Comparison of ENCODE assay signal across 30 cellular contexts in genomic region chr16:68383858-68384257, GRCh38.
DNase-seq lines count a peak whose midpoint lies in the region; ATAC-seq and TF ChIP-seq lines count a peak whose summit lies in the region.
"Had no signal": no experiment of that assay in that cellular context is flagged by ENCODE, and none has a peak within 500 bp of the region (broad histone marks: within the 10 kb centered on the region; RNA-seq: fewer than 3 reads in every experiment).

No MANE protein-coding gene starts in this region.

- H3K79me2 ChIP-seq in DND-41 (ENCODE audit: insufficient read depth, low read length) (peaks cover 36% of the 10 kb centered on the region), parathyroid adenoma (no peaks in the 10 kb centered on the region)

- ATAC-seq in DND-41 (ENCODE audit: insufficient read depth, low read depth) (no peak), T-helper 17 cell (no peak), lower lobe of right lung (no peak), esophagus mucosa (no peak)
- ATAC-seq: A549; left lung; naive thymus-derived CD4-positive, alpha-beta T cell; Panc1 had no signal

- TF ChIP-seq CTCF in DND-41 (IDR thresholded peaks at IDR 0.05; ENCODE audit: borderline replicate concordance, extremely low read depth, low read length, poor library complexity, severe bottlenecking) (no peak), lower lobe of right lung (IDR thresholded peaks at IDR 0.05) (no peak), parathyroid adenoma (IDR thresholded peaks at IDR 0.05) (no peak), WERI-Rb-1 (IDR thresholded peaks at IDR 0.05; ENCODE audit: low read depth, low read length) (no peak), uterus (IDR thresholded peaks at IDR 0.05) (no peak)

- H2AFZ ChIP-seq in DND-41 (ENCODE audit: low read depth, low read length) (no peak overlapping the region), parathyroid adenoma (peak overlapping the region; percentile 17)

- CTCF ChIA-PET in activated naive CD4-positive, alpha-beta T cell treated with anti-CD3 and anti-CD28 coated beads for 36 hours (lab: Charles Lee), result interaction anchor here (0.5 to 1.2 kb wide), 6 partner anchors 13 to 664 kb away, joined by 3 to 5 read pairs (median 4); no protein-coding TSS in a partner anchor

- peaks cover 20% of the 10 kb centered on the region for H3K4me1 Mint-ChIP-seq in T-helper 17 cell
- peaks cover 11% of the 10 kb centered on the region for H3K4me1 Mint-ChIP-seq in activated naive CD4-positive, alpha-beta T cell treated with anti-CD3 and anti-CD28 coated beads for 36 hours (ENCODE audit: low read depth)

- H3K27me3 ChIP-seq in DND-41 (ENCODE audit: insufficient read depth, low read length, poor library complexity) (no peaks in the 10 kb centered on the region), lower lobe of right lung (ENCODE audit: low read depth) (no peaks in the 10 kb centered on the region), parathyroid adenoma (ENCODE audit: control insufficient read depth, insufficient read depth, low read length) (no peaks in the 10 kb centered on the region), WERI-Rb-1 (ENCODE audit: insufficient read depth, low read depth, severe bottlenecking) (no peaks in the 10 kb centered on the region), uterus (no peaks in the 10 kb centered on the region)
- H3K27me3 ChIP-seq: left lung, stomach, thyroid gland had no signal

- intact Hi-C loops in lower lobe of right lung (cut with DNase I) (no loop called here), uterus (cut with DNase I; ENCODE audit: low total_unique reads) (no loop called here)
- intact Hi-C loops in activated naive CD4-positive, alpha-beta T cell treated with anti-CD3 and anti-CD28 coated beads for 36 hours (cut with micrococcal nuclease), result no loop called here

- H3K36me3 Mint-ChIP-seq in T-helper 17 cell (ENCODE audit: low read depth), result no peaks in the 10 kb centered on the region
- no peaks in the 10 kb centered on the region for H3K36me3 Mint-ChIP-seq in activated naive CD4-positive, alpha-beta T cell treated with anti-CD3 and anti-CD28 coated beads for 36 hours (ENCODE audit: low read depth)
- H3K36me3 Mint-ChIP-seq: activated naive CD8-positive, alpha-beta T cell treated with anti-CD3 and anti-CD28 coated beads, Interleukin-2, amount 10 ng/mL, durations not matched to agents 7 days and 5 days; naive thymus-derived CD4-positive, alpha-beta T cell had no signal

- no peak overlapping the region for H3K4me2 ChIP-seq in DND-41 (ENCODE audit: insufficient read depth, low read length)
- no peak overlapping the region for H3K4me2 ChIP-seq in parathyroid adenoma (ENCODE audit: low read length)
- H3K4me2 ChIP-seq: A549, smooth muscle cell had no signal

- H3K9me3 ChIP-seq in DND-41 (ENCODE audit: insufficient read depth, low read length, severe bottlenecking) (no peaks in the 10 kb centered on the region), T-helper 17 cell (ENCODE audit: control insufficient read depth, low read length, poor library complexity, severe bottlenecking) (no peaks in the 10 kb centered on the region), lower lobe of right lung (no peaks in the 10 kb centered on the region), parathyroid adenoma (ENCODE audit: control insufficient read depth, low read length) (no peaks in the 10 kb centered on the region), WERI-Rb-1 (ENCODE audit: severe bottlenecking) (no peaks in the 10 kb centered on the region), uterus (no peaks in the 10 kb centered on the region)
- H3K9me3 ChIP-seq: A549, left lung, stomach, thyroid gland had no signal

- peaks cover 70% of the 10 kb centered on the region for H3K4me1 ChIP-seq in DND-41 (ENCODE audit: insufficient read depth, low read length)
- H3K4me1 ChIP-seq in lower lobe of right lung, result no peaks in the 10 kb centered on the region
- H3K4me1 ChIP-seq in parathyroid adenoma, result peaks cover 35% of the 10 kb centered on the region
- H3K4me1 ChIP-seq in uterus, result no peaks in the 10 kb centered on the region
- H3K4me1 ChIP-seq: A549, left lung had no signal

- H3K9ac ChIP-seq in DND-41 (ENCODE audit: low read depth, low read length), result no peak overlapping the region
- no peak overlapping the region for H3K9ac ChIP-seq in parathyroid adenoma

- H3K36me3 ChIP-seq in DND-41 (ENCODE audit: insufficient read depth, low read length), result no peaks in the 10 kb centered on the region
- no peaks in the 10 kb centered on the region for H3K36me3 ChIP-seq in lower lobe of right lung
- H3K36me3 ChIP-seq in parathyroid adenoma (ENCODE audit: control insufficient read depth, insufficient read depth, low read length), result no peaks in the 10 kb centered on the region
- H3K36me3 ChIP-seq in WERI-Rb-1, result no peaks in the 10 kb centered on the region
- no peaks in the 10 kb centered on the region for H3K36me3 ChIP-seq in uterus
- H3K36me3 ChIP-seq: left lung, stomach, thyroid gland had no signal

- H3K4me3 Mint-ChIP-seq in T-helper 17 cell, result no peak overlapping the region
- H3K4me3 Mint-ChIP-seq in activated naive CD4-positive, alpha-beta T cell treated with anti-CD3 and anti-CD28 coated beads for 36 hours, result no peak overlapping the region
- H3K4me3 Mint-ChIP-seq: activated naive CD8-positive, alpha-beta T cell treated with anti-CD3 and anti-CD28 coated beads, Interleukin-2, amount 10 ng/mL, durations not matched to agents 7 days and 5 days; CD4-positive, alpha-beta T cell; HFFc6; naive thymus-derived CD4-positive, alpha-beta T cell had no signal

- H3K27ac ChIP-seq in DND-41 (ENCODE audit: low read length) (peak overlapping the region; percentile 98), lower lobe of right lung (no peak overlapping the region), parathyroid adenoma (no peak overlapping the region), WERI-Rb-1 (no peak overlapping the region), uterus (no peak overlapping the region)
- H3K27ac ChIP-seq: A549, left lung, thyroid gland had no signal

- no peaks in the 10 kb centered on the region for H3K9me3 Mint-ChIP-seq in activated naive CD4-positive, alpha-beta T cell treated with anti-CD3 and anti-CD28 coated beads for 36 hours
- H3K9me3 Mint-ChIP-seq: activated naive CD8-positive, alpha-beta T cell treated with anti-CD3 and anti-CD28 coated beads, Interleukin-2, amount 10 ng/mL, durations not matched to agents 7 days and 5 days; CD4-positive, alpha-beta T cell; HFFc6; naive thymus-derived CD4-positive, alpha-beta T cell had no signal

- no peaks in the 10 kb centered on the region for H4K20me1 ChIP-seq in DND-41 (ENCODE audit: insufficient read depth, low read length)

- no peak for DNase-seq in DND-41
- no peak for DNase-seq in T-helper 17 cell
- DNase-seq in lower lobe of right lung, result peak; percentile 12
- no peak for DNase-seq in WERI-Rb-1
- DNase-seq in activated naive CD4-positive, alpha-beta T cell treated with anti-CD3 and anti-CD28 coated beads for 36 hours, result no peak
- DNase-seq in uterus, result no peak
- DNase-seq: activated CD4-positive, alpha-beta T cell treated with anti-CD3 and anti-CD28 coated beads, Interleukin-2, amount 50 U/mL, for 1 hour; activated gamma-delta T cell; activated naive CD8-positive, alpha-beta T cell treated with anti-CD3 and anti-CD28 coated beads, Interleukin-2, amount 10 ng/mL, durations not matched to agents 7 days and 5 days; activated T-cell treated with anti-CD3 and anti-CD28 coated beads, Interleukin-2, amount 50 U/mL, for 1 hour; CD4-positive, alpha-beta T cell; effector memory CD4-positive, alpha-beta T cell; erythroblast; GOT3; HFFc6; KG1; NCI-H1436; NCI-H526; stimulated activated CD4-positive, alpha-beta T cell treated with anti-CD3 and anti-CD28 coated beads, Interleukin-2, amount 100 ng/mL, for 24 hours; stimulated activated CD8-positive, alpha-beta memory T cell treated with anti-CD3 and anti-CD28 coated beads, Interleukin-4, amount 100 ng/mL, for 48 hours; stomach; T1000; thyroid gland had no signal

- H3K27ac Mint-ChIP-seq in T-helper 17 cell, result peak overlapping the region; percentile 61
- no peak overlapping the region for H3K27ac Mint-ChIP-seq in activated naive CD4-positive, alpha-beta T cell treated with anti-CD3 and anti-CD28 coated beads for 36 hours
- H3K27ac Mint-ChIP-seq: activated naive CD8-positive, alpha-beta T cell treated with anti-CD3 and anti-CD28 coated beads, Interleukin-2, amount 10 ng/mL, durations not matched to agents 7 days and 5 days; CD4-positive, alpha-beta T cell; HFFc6 had no signal

- H3K4me3 ChIP-seq in DND-41 (ENCODE audit: low read depth in 1 of 2, low read length in 2 of 2) (no peak overlapping the region), lower lobe of right lung (no peak overlapping the region), parathyroid adenoma (ENCODE audit: low read depth, low read length) (no peak overlapping the region), WERI-Rb-1 (ENCODE audit: low read depth, low read length) (no peak overlapping the region), uterus (no peak overlapping the region)
- H3K4me3 ChIP-seq: A549, left lung, smooth muscle cell, thyroid gland had no signal

- H3K27me3 Mint-ChIP-seq in T-helper 17 cell, result no peaks in the 10 kb centered on the region
- no peaks in the 10 kb centered on the region for H3K27me3 Mint-ChIP-seq in activated naive CD4-positive, alpha-beta T cell treated with anti-CD3 and anti-CD28 coated beads for 36 hours (ENCODE audit: low read depth)
- H3K27me3 Mint-ChIP-seq: CD4-positive, alpha-beta T cell had no signal

- TF ChIP-seq POLR2A in uterus (IDR thresholded peaks at IDR 0.05), result no peak
